In genomic region chr1:100526894-100527293, GRCh38 we compare ENCODE assay signal across 9 cellular contexts. TPM values are rescaled to one million over a fixed set of nuclear protein-coding genes. Genes with fewer than 3 reads are reported as not detected.
"Had no signal": no experiment of that assay in that cellular context is flagged by ENCODE, and none has a peak within 500 bp of the region (broad histone marks: within the 10 kb centered on the region; RNA-seq: fewer than 3 reads in every experiment).

No MANE protein-coding gene starts in this region.

- FAIRE-seq: G401.6, GM12878, GM12891, GM12892, GM18507, GM19239 had no signal

- DNase-seq: GDM1, GF-D8 had no signal

- H3K4me3 ChIP-seq: GM12878 had no signal

- ATAC-seq: GM12878 had no signal

RNA-seq across cellular contexts. Expression of gene GPR88, which starts 11.0 kb away (rescaled TPM):
- total RNA-seq: G401 had no signal
